Comparison of ENCODE assay signal across 8 cellular contexts in genomic region chr2:149160701-149161217, GRCh38.
DNase-seq lines count a peak whose midpoint lies in the region; ATAC-seq and TF ChIP-seq lines count a peak whose summit lies in the region.

No MANE protein-coding gene starts in this region.

- no peaks in the 10 kb centered on the region for H3K4me1 ChIP-seq in mesendoderm (ENCODE audit: control insufficient read depth, low read depth, low read length)
- peaks cover 14% of the 10 kb centered on the region; the same call in 1 of the 2 replicates for H3K4me1 ChIP-seq in GM23338 (ENCODE audit: insufficient read depth)
- H3K4me1 ChIP-seq in breast epithelium = no peaks in the 10 kb centered on the region

- no peak overlapping the region; the same call in 1 of the 2 replicates for H2AFZ ChIP-seq in GM23338

- POLR2A ChIA-PET in activated CD4-positive, alpha-beta memory T cell treated with anti-CD3 and anti-CD28 coated beads for 36 hours (lab: Charles Lee) = no interaction called here
- POLR2A ChIA-PET in activated CD4-positive, alpha-beta memory T cell treated with anti-CD3 and anti-CD28 coated beads, Interleukin-2, amount 10 ng/mL, durations not matched to agents 7 days and 5 days (lab: Charles Lee) = interaction anchor here (0.7 kb wide), 1 partner anchor 41 kb away, joined by 3 read pairs; no protein-coding TSS in a partner anchor

- no peaks in the 10 kb centered on the region; the same call in 1 of the 2 replicates for H4K20me1 ChIP-seq in GM23338 (replicated peaks; ENCODE audit: insufficient read depth)

- DNase-seq in activated CD4-positive, alpha-beta memory T cell treated with anti-CD3 and anti-CD28 coated beads for 36 hours = peak; percentile 43
- no peak for DNase-seq in activated CD4-positive, alpha-beta memory T cell treated with anti-CD3 and anti-CD28 coated beads, Interleukin-2, amount 10 ng/mL, durations not matched to agents 7 days and 5 days
- peak; percentile 76 for DNase-seq in SKM-1 treated with dmso at 0.1 percent for 144 hours (lab: John Stamatoyannopoulos, UW; ENCODE audit: unreplicated experiment)
- DNase-seq in mesendoderm = peak; percentile 54
- DNase-seq in GM23338 (ENCODE audit: low spot score) = no peak
- DNase-seq in breast epithelium (ENCODE audit: low spot score in 2 of 2) = no peak
- DNase-seq in NCI-H1048 (lab: John Stamatoyannopoulos, UW) = no peak

- H3K79me2 ChIP-seq in mesendoderm (ENCODE audit: control insufficient read depth, insufficient read depth, low read length) = no peaks in the 10 kb centered on the region
- H3K79me2 ChIP-seq in GM23338 (replicated peaks; ENCODE audit: insufficient read depth) = no peaks in the 10 kb centered on the region

- H3K4me1 Mint-ChIP-seq in activated CD4-positive, alpha-beta memory T cell treated with anti-CD3 and anti-CD28 coated beads for 36 hours (ENCODE audit: low read depth) = peaks cover 17% of the 10 kb centered on the region
- peaks cover 8% of the 10 kb centered on the region for H3K4me1 Mint-ChIP-seq in activated CD4-positive, alpha-beta memory T cell treated with anti-CD3 and anti-CD28 coated beads, Interleukin-2, amount 10 ng/mL, durations not matched to agents 7 days and 5 days
- H3K4me1 Mint-ChIP-seq in GM23338 = peaks cover 48% of the 10 kb centered on the region

- H2BK15ac ChIP-seq in mesendoderm (replicated peaks; ENCODE audit: low read depth) = no peak overlapping the region

- H3K9me2 ChIP-seq in GM23338 (ENCODE audit: insufficient read depth) = no peaks in the 10 kb centered on the region

- no peak overlapping the region for H2BK5ac ChIP-seq in mesendoderm (ENCODE audit: low read length)

- no peak overlapping the region for H4K5ac ChIP-seq in mesendoderm (ENCODE audit: low read length)

- H3K36me3 Mint-ChIP-seq in activated CD4-positive, alpha-beta memory T cell treated with anti-CD3 and anti-CD28 coated beads for 36 hours = no peaks in the 10 kb centered on the region
- H3K36me3 Mint-ChIP-seq in activated CD4-positive, alpha-beta memory T cell treated with anti-CD3 and anti-CD28 coated beads, Interleukin-2, amount 10 ng/mL, durations not matched to agents 7 days and 5 days (ENCODE audit: low read depth) = no peaks in the 10 kb centered on the region
- H3K36me3 Mint-ChIP-seq in GM23338 (ENCODE audit: low read depth) = no peaks in the 10 kb centered on the region

- H3K4ac ChIP-seq in mesendoderm (ENCODE audit: low read depth, low read length) = no peak overlapping the region

- H3K79me1 ChIP-seq in mesendoderm (ENCODE audit: low read length) = no peaks in the 10 kb centered on the region

- TF ChIP-seq POLR2A in breast epithelium (IDR thresholded peaks at IDR 0.05) = no peak

- no peak overlapping the region for H3K27ac ChIP-seq in mesendoderm (ENCODE audit: low read depth, low read length)
- no peak overlapping the region for H3K27ac ChIP-seq in GM23338 (ENCODE audit: low read depth)
- H3K27ac ChIP-seq in breast epithelium = no peak overlapping the region

- H3K4me2 ChIP-seq in mesendoderm (ENCODE audit: low read length) (no peak overlapping the region), GM23338 (no peak overlapping the region)

- WGBS in mesendoderm (ENCODE audit: extremely low coverage, insufficient coverage, low lambda C conversion rate) = no CpG with 5 or more reads among the region's 8 CpGs

- CTCF ChIA-PET in activated CD4-positive, alpha-beta memory T cell treated with anti-CD3 and anti-CD28 coated beads for 36 hours (lab: Charles Lee) = interaction anchor here (1.3 kb wide), 1 partner anchor 9 kb away, joined by 3 read pairs; no protein-coding TSS in a partner anchor
- CTCF ChIA-PET in activated CD4-positive, alpha-beta memory T cell treated with anti-CD3 and anti-CD28 coated beads, Interleukin-2, amount 10 ng/mL, durations not matched to agents 7 days and 5 days (lab: Charles Lee) = no interaction called here

- peak; percentile 98 for ATAC-seq in HG03064 (IDR thresholded peaks at IDR 0.05; ENCODE audit: low read depth, unreplicated experiment)
- no peak for ATAC-seq in GM23338

- H3K9ac ChIP-seq in mesendoderm (ENCODE audit: low read length) = no peak overlapping the region

- no peak overlapping the region for H3K4me3 ChIP-seq in mesendoderm (ENCODE audit: low read length)
- H3K4me3 ChIP-seq in GM23338 = no peak overlapping the region
- no peak overlapping the region for H3K4me3 ChIP-seq in breast epithelium

- H3K23ac ChIP-seq in mesendoderm (ENCODE audit: low read length) = no peak overlapping the region

- H3K27me3 ChIP-seq in mesendoderm (ENCODE audit: insufficient read depth, low read length, poor library complexity) = no peaks in the 10 kb centered on the region
- H3K27me3 ChIP-seq in GM23338 (ENCODE audit: insufficient read depth) = no peaks in the 10 kb centered on the region
- H3K27me3 ChIP-seq in breast epithelium = no peaks in the 10 kb centered on the region

- intact Hi-C loops in activated CD4-positive, alpha-beta memory T cell treated with anti-CD3 and anti-CD28 coated beads for 36 hours (cut with micrococcal nuclease) = loop anchor here (1.0 to 10.0 kb wide), 4 partner anchors 9 to 404 kb away; no protein-coding TSS in a partner anchor
- intact Hi-C loops in breast epithelium (cut with DNase I; ENCODE audit: low total_unique reads) = no loop called here

- no peak overlapping the region for H2AK5ac ChIP-seq in mesendoderm (ENCODE audit: low read length)

- H4K8ac ChIP-seq in mesendoderm (ENCODE audit: low read depth, low read length) = no peak overlapping the region

- H3K18ac ChIP-seq in mesendoderm (ENCODE audit: low read length) = no peak overlapping the region

- no peak overlapping the region for H3K4me3 Mint-ChIP-seq in activated CD4-positive, alpha-beta memory T cell treated with anti-CD3 and anti-CD28 coated beads for 36 hours
- no peak overlapping the region for H3K4me3 Mint-ChIP-seq in activated CD4-positive, alpha-beta memory T cell treated with anti-CD3 and anti-CD28 coated beads, Interleukin-2, amount 10 ng/mL, durations not matched to agents 7 days and 5 days
- H3K4me3 Mint-ChIP-seq in GM23338 = no peak overlapping the region

- no peaks in the 10 kb centered on the region for H3K36me3 ChIP-seq in mesendoderm (ENCODE audit: control insufficient read depth, insufficient read depth, low read length)
- H3K36me3 ChIP-seq in GM23338 (ENCODE audit: insufficient read depth) = no peaks in the 10 kb centered on the region
- no peaks in the 10 kb centered on the region for H3K36me3 ChIP-seq in breast epithelium

- TF ChIP-seq CTCF in GM23338 (conservative IDR thresholded peaks at IDR 0.05; ENCODE audit: low read depth in 2 of 2) (no peak), breast epithelium (IDR thresholded peaks at IDR 0.05) (no peak)

- no peak overlapping the region for H3K27ac Mint-ChIP-seq in activated CD4-positive, alpha-beta memory T cell treated with anti-CD3 and anti-CD28 coated beads for 36 hours
- H3K27ac Mint-ChIP-seq in activated CD4-positive, alpha-beta memory T cell treated with anti-CD3 and anti-CD28 coated beads, Interleukin-2, amount 10 ng/mL, durations not matched to agents 7 days and 5 days = no peak overlapping the region
- H3K27ac Mint-ChIP-seq in GM23338 = no peak overlapping the region

- no peaks in the 10 kb centered on the region for H3K9me3 ChIP-seq in breast epithelium

- H3K56ac ChIP-seq in mesendoderm (ENCODE audit: low read length) = no peak overlapping the region

- H3K9me3 Mint-ChIP-seq in activated CD4-positive, alpha-beta memory T cell treated with anti-CD3 and anti-CD28 coated beads for 36 hours = no peaks in the 10 kb centered on the region
- H3K9me3 Mint-ChIP-seq in activated CD4-positive, alpha-beta memory T cell treated with anti-CD3 and anti-CD28 coated beads, Interleukin-2, amount 10 ng/mL, durations not matched to agents 7 days and 5 days = no peaks in the 10 kb centered on the region
- H3K9me3 Mint-ChIP-seq in GM23338 = no peaks in the 10 kb centered on the region; the same call in 2 of the 3 replicates

- H3F3A ChIP-seq in GM23338 (replicated peaks; ENCODE audit: low read depth) = no peaks in the 10 kb centered on the region

- H2BK120ac ChIP-seq in mesendoderm (ENCODE audit: low read depth, low read length) = no peak overlapping the region

- peaks cover 11% of the 10 kb centered on the region for H3K27me3 Mint-ChIP-seq in activated CD4-positive, alpha-beta memory T cell treated with anti-CD3 and anti-CD28 coated beads for 36 hours
- H3K27me3 Mint-ChIP-seq in activated CD4-positive, alpha-beta memory T cell treated with anti-CD3 and anti-CD28 coated beads, Interleukin-2, amount 10 ng/mL, durations not matched to agents 7 days and 5 days = peaks cover 22% of the 10 kb centered on the region
- no peaks in the 10 kb centered on the region for H3K27me3 Mint-ChIP-seq in GM23338 (ENCODE audit: insufficient read depth, low read depth, poor library complexity)

TF ChIP-seq in GM23338, 12 proteins besides CTCF, POLR2A, EP300 and RAD21:
- TF ChIP-seq STAT1 (IDR thresholded peaks at IDR 0.05; ENCODE audit: unreplicated experiment) = no peak

Comparison
In these comparisons a context has a peak if more than half of its experiments do, and no peak if none do; other contexts are left out.
1. DNase-seq: peak in activated CD4-positive, alpha-beta memory T cell treated with anti-CD3 and anti-CD28 coated beads for 36 hours (single experiment), SKM-1 treated with dmso at 0.1 percent for 144 hours (single experiment) and mesendoderm (single experiment); none in activated CD4-positive, alpha-beta memory T cell treated with anti-CD3 and anti-CD28 coated beads, Interleukin-2, amount 10 ng/mL, durations not matched to agents 7 days and 5 days (single experiment), GM23338 (single experiment), breast epithelium (0 of 2) and NCI-H1048 (single experiment).